In genomic region chrX:13759152-13759718, GRCh38 we compare ENCODE assay signal across 10 cellular contexts. TPM values are rescaled to one million over a fixed set of nuclear protein-coding genes. Genes with fewer than 3 reads are reported as not detected.
A peak's percentile ranks its signal among the peaks of the same experiment; 100 is the strongest.
DNase-seq lines count a peak whose midpoint lies in the region; ATAC-seq, FAIRE-seq and TF ChIP-seq lines count a peak whose summit lies in the region.
"Had no signal": no experiment of that assay in that cellular context is flagged by ENCODE, and none has a peak within 500 bp of the region (broad histone marks: within the 10 kb centered on the region; RNA-seq: fewer than 3 reads in every experiment).

No MANE protein-coding gene starts in this region.

- H3K4me3 ChIP-seq in H1 (ENCODE audit: extremely low read depth in 1 of 4, insufficient read depth in 2 of 4, low read depth in 3 of 4, low read length in 4 of 4) (no peak overlapping the region), coronary artery (no peak overlapping the region), right cardiac atrium (ENCODE audit: low read length) (no peak overlapping the region), hepatocyte (no peak overlapping the region)
- H3K4me3 ChIP-seq: MG63 had no signal

- CTCF ChIA-PET in H1 (lab: Charles Lee; ENCODE audit: partially characterized antibody): interaction anchor here (1.5 kb wide), 1 partner anchor 14 kb away, joined by 3 read pairs; no protein-coding TSS in a partner anchor

- H3K14ac ChIP-seq in H1 (ENCODE audit: insufficient read length): no peak overlapping the region

- H3K4ac ChIP-seq in H1 (replicated peaks; ENCODE audit: insufficient read length, low read depth, low read length): no peak overlapping the region

- H2AFZ ChIP-seq in H1 (ENCODE audit: low read length) (no peak overlapping the region), hepatocyte (no peak overlapping the region)

- no peak overlapping the region for H2BK12ac ChIP-seq in H1 (ENCODE audit: low read depth, low read length)

- intact Hi-C loops in right cardiac atrium (cut with DNase I): loop anchor here in 1 of 4 donors (10.0 kb wide), 1 partner anchor 276 kb away; no protein-coding TSS in a partner anchor

- H4K20me1 ChIP-seq in H1 (replicated peaks in 1 of 2; ENCODE audit: control insufficient read depth in 1 of 2, insufficient read depth in 2 of 2, low read length in 2 of 2) (no peaks in the 10 kb centered on the region), hepatocyte (ENCODE audit: insufficient read depth, poor library complexity, severe bottlenecking) (no peaks in the 10 kb centered on the region)

- H3K79me2 ChIP-seq in H1 (ENCODE audit: control insufficient read depth in 1 of 2, insufficient read depth in 2 of 2, low read length in 2 of 2) (no peaks in the 10 kb centered on the region), hepatocyte (no peaks in the 10 kb centered on the region)

- ATAC-seq in GM18517 (IDR thresholded peaks at IDR 0.05; ENCODE audit: unreplicated experiment): peak; percentile 85
- peak; percentile 72 for ATAC-seq in GM21717 (IDR thresholded peaks at IDR 0.05; ENCODE audit: unreplicated experiment)
- ATAC-seq in HG03469 (IDR thresholded peaks at IDR 0.05; ENCODE audit: unreplicated experiment): peak; percentile 41
- no peak for ATAC-seq in right cardiac atrium

- no peak overlapping the region for H2AK5ac ChIP-seq in H1 (ENCODE audit: low read depth, low read length)

- no peak overlapping the region for H3K18ac ChIP-seq in H1 (ENCODE audit: extremely low read depth, low read length)

- POLR2A ChIA-PET in H1 (lab: Charles Lee; ENCODE audit: partially characterized antibody): interaction anchor here (0.6 to 1.2 kb wide), 3 partner anchors 15 to 252 kb away, joined by 3 to 6 read pairs (median 5); partner anchors contain the start of genes OFD1 and TRAPPC2

- H3K79me1 ChIP-seq in H1 (ENCODE audit: low read depth, low read length): no peaks in the 10 kb centered on the region

- no peaks in the 10 kb centered on the region for H3K27me3 ChIP-seq in H1 (replicated peaks in 1 of 4; ENCODE audit: control insufficient read depth in 3 of 4, extremely low read depth in 1 of 4, insufficient read depth in 3 of 4, low read length in 3 of 4)
- H3K27me3 ChIP-seq in right cardiac atrium (ENCODE audit: control insufficient read depth, insufficient read depth): no peaks in the 10 kb centered on the region
- H3K27me3 ChIP-seq in hepatocyte: no peaks in the 10 kb centered on the region
- H3K27me3 ChIP-seq: MG63 had no signal

- FAIRE-seq in H1 (lab: Jason Lieb, UNC): no peak

- no peak overlapping the region for H3K56ac ChIP-seq in H1 (replicated peaks; ENCODE audit: insufficient read length, low read depth, low read length)

- WGBS in H1 (ENCODE audit: extremely low coverage in 1 of 2, insufficient coverage in 1 of 2, insufficient read length in 1 of 2, insufficient replicate concordance in 2 of 2, low coverage in 1 of 2, low lambda C conversion rate in 2 of 2, missing lambda C conversion rate in 1 of 2), 2 experiments: 90% methylated on average over 6 of the region's 8 CpGs; no CpG with 5 or more reads in 1 of the 2 experiments
- WGBS in right cardiac atrium: 80% methylated on average over 8 of the region's 8 CpGs
- WGBS in hepatocyte (ENCODE audit: low lambda C conversion rate, missing lambda C conversion rate): 76% methylated on average over 8 of the region's 8 CpGs

- H3K4me1 ChIP-seq in H1 (replicated peaks in 1 of 4; ENCODE audit: control insufficient read depth in 3 of 4, insufficient read depth in 4 of 4, low read length in 3 of 4): peaks cover 0 to 18% (median 6%) of the 10 kb centered on the region in 4 experiments; a peak in 4 of 7 replicates
- H3K4me1 ChIP-seq in right cardiac atrium (ENCODE audit: control insufficient read depth, insufficient read depth, low read length): peaks cover 3% of the 10 kb centered on the region
- no peaks in the 10 kb centered on the region for H3K4me1 ChIP-seq in hepatocyte (ENCODE audit: insufficient read depth)

- no peak for TF ChIP-seq EP300 in H1 (IDR thresholded peaks at IDR 0.05; ENCODE audit: borderline replicate concordance in 1 of 2, low read depth in 2 of 2, low read length in 2 of 2)

- no peak overlapping the region for H4K8ac ChIP-seq in H1 (ENCODE audit: extremely low read depth, insufficient read depth, low read length)

- no peak overlapping the region for H2BK15ac ChIP-seq in H1 (ENCODE audit: low read length)

- no peak overlapping the region for H2BK20ac ChIP-seq in H1 (ENCODE audit: low read length)

- H3K9me3 ChIP-seq in H1 (ENCODE audit: insufficient read depth in 2 of 2, low read depth in 1 of 2, low read length in 1 of 2): no peaks in the 10 kb centered on the region
- no peaks in the 10 kb centered on the region for H3K9me3 ChIP-seq in right cardiac atrium (ENCODE audit: control insufficient read depth, low read length)
- H3K9me3 ChIP-seq in hepatocyte (ENCODE audit: low read depth): no peaks in the 10 kb centered on the region
- H3K9me3 ChIP-seq: MG63 had no signal

- no peak for TF ChIP-seq RAD21 in H1 (IDR thresholded peaks at IDR 0.05 in 1 of 2, conservative IDR thresholded peaks at IDR 0.05 in 1 of 2; ENCODE audit: low read depth in 2 of 2, low read length in 2 of 2)

- no peak overlapping the region for H4K5ac ChIP-seq in H1 (ENCODE audit: insufficient read length, low read depth, low read length)

- no peaks in the 10 kb centered on the region for H3K9me2 ChIP-seq in hepatocyte (replicated peaks; ENCODE audit: insufficient read depth)

- DNase-seq in H1 (ENCODE audit: low read depth in 1 of 2, low spot score in 2 of 2) (no peak), NCI-H1092 (lab: John Stamatoyannopoulos, UW) (no peak), coronary artery (ENCODE audit: low spot score) (no peak), right cardiac atrium (no peak), hepatocyte (ENCODE audit: low spot score) (no peak)
- DNase-seq: MG63; stimulated activated CD4-positive, alpha-beta T cell treated with anti-CD3 and anti-CD28 coated beads, Interleukin-2, amount 100 ng/mL, for 48 hours had no signal

- H2BK120ac ChIP-seq in H1 (replicated peaks; ENCODE audit: low read depth, low read length): no peak overlapping the region

- H3K36me3 ChIP-seq in H1 (ENCODE audit: control insufficient read depth in 2 of 4, insufficient read depth in 4 of 4, low read length in 3 of 4) (peaks cover 0 to 59% (median 12%) of the 10 kb centered on the region in 4 experiments; a peak in 7 of 8 replicates), hepatocyte (replicated peaks; ENCODE audit: insufficient read depth, low read depth) (peaks cover 4% of the 10 kb centered on the region)

- H3K23ac ChIP-seq in H1 (ENCODE audit: insufficient read length): no peak overlapping the region

- H3K9ac ChIP-seq in H1 (replicated peaks in 1 of 4; ENCODE audit: extremely low read depth in 1 of 4, low read depth in 3 of 4, low read length in 3 of 4): no peak overlapping the region

- H3K4me2 ChIP-seq in H1 (ENCODE audit: insufficient read depth in 1 of 2, low read depth in 2 of 2, low read length in 2 of 2): no peak overlapping the region
- H3K4me2 ChIP-seq in hepatocyte: no peak overlapping the region

- no peaks in the 10 kb centered on the region for H3K23me2 ChIP-seq in H1 (ENCODE audit: low read depth, low read length)

- TF ChIP-seq POLR2A in H1 (IDR thresholded peaks at IDR 0.05; ENCODE audit: control extremely low read depth in 1 of 2, low read depth in 2 of 2, low read length in 2 of 2): no peak

- no peak overlapping the region for H2BK5ac ChIP-seq in H1 (ENCODE audit: low read depth, low read length)

- TF ChIP-seq CTCF in H1 (IDR thresholded peaks at IDR 0.05; ENCODE audit: control extremely low read depth in 1 of 3, insufficient read depth in 1 of 3, low read depth in 1 of 3, low read length in 3 of 3) (no peak), coronary artery (IDR thresholded peaks at IDR 0.05) (no peak), hepatocyte (IDR thresholded peaks at IDR 0.05; ENCODE audit: poor library complexity) (no peak)

- H3K27ac ChIP-seq in H1 (ENCODE audit: low read depth, low read length) (no peak overlapping the region), coronary artery (no peak overlapping the region), right cardiac atrium (ENCODE audit: low read length) (no peak overlapping the region), hepatocyte (no peak overlapping the region)

- no peak overlapping the region for H4K91ac ChIP-seq in H1 (replicated peaks; ENCODE audit: insufficient read length, low read length)

RNA-seq across cellular contexts. Expression of gene OFD1, which starts 24.7 kb away (rescaled TPM):
- total RNA-seq in H1 (2021; fragmentation: NEBNext Ultra II Directional; extraction: Animal tissue kit (Norgen Biotek cat#: 25700)): 21.4 and 23.4 TPM in 2 replicates
- polyA plus RNA-seq in H1 (2011; rRNA removed) (8.0 and 9.0 TPM in 2 replicates), right cardiac atrium (11.4 TPM), hepatocyte (23.5 and 30.6 TPM in 2 replicates)
- polyA plus RNA-seq in H1 (2011; cell fraction: cytosol; rRNA removed): 13.0 TPM
- polyA plus RNA-seq in H1 (2011; cell fraction: nucleus; rRNA removed): 29.0 TPM
- polyA plus RNA-seq in H1 (2012, experiment 1 of 2): 13.9 to 22.7 TPM (median 15.7 TPM) in 4 replicates
- 1.1 TPM for polyA plus RNA-seq in H1 (2012, experiment 2 of 2)
- 28.4 TPM for polyA plus RNA-seq in H1 (2013, experiment 1 of 2)
- 23.2 TPM for polyA plus RNA-seq in H1 (2013, experiment 2 of 2)
- 8.5 and 10.2 TPM in 2 replicates for polyA minus RNA-seq in H1 (2011; rRNA and poly(A)+ RNA removed)
- 13.2 TPM for polyA minus RNA-seq in H1 (2011; cell fraction: cytosol; rRNA and poly(A)+ RNA removed)
- 23.1 TPM for polyA minus RNA-seq in H1 (2011; cell fraction: nucleus; rRNA and poly(A)+ RNA removed)
- total RNA-seq in right cardiac atrium (10 to 100 TPM in 3 of 4 donors, 1 to 10 TPM in 1; 9.8 to 13.2 (median 12.7) TPM), hepatocyte (23.5 and 27.6 TPM in 2 replicates)

RNA-seq across cellular contexts. Expression of gene TRAPPC2, which starts 24.8 kb away (rescaled TPM):
- total RNA-seq in H1 (2021; fragmentation: NEBNext Ultra II Directional; extraction: Animal tissue kit (Norgen Biotek cat#: 25700)): 10.8 and 11.6 TPM in 2 replicates
- polyA plus RNA-seq in H1 (2011; rRNA removed) (5.8 and 6.7 TPM in 2 replicates), right cardiac atrium (4.3 TPM), hepatocyte (11.7 and 15.8 TPM in 2 replicates)
- 6.5 TPM for polyA plus RNA-seq in H1 (2011; cell fraction: cytosol; rRNA removed)
- 4.3 TPM for polyA plus RNA-seq in H1 (2011; cell fraction: nucleus; rRNA removed)
- 7.2 to 18.2 TPM (median 9.8 TPM) in 4 replicates for polyA plus RNA-seq in H1 (2012, experiment 1 of 2)
- polyA plus RNA-seq in H1 (2012, experiment 2 of 2): 3.8 TPM
- polyA plus RNA-seq in H1 (2013, experiment 1 of 2): 6.3 TPM
- polyA plus RNA-seq in H1 (2013, experiment 2 of 2): 5.7 TPM
- polyA minus RNA-seq in H1 (2011; rRNA and poly(A)+ RNA removed): 11.9 and 15.4 TPM in 2 replicates
- 8.9 TPM for polyA minus RNA-seq in H1 (2011; cell fraction: cytosol; rRNA and poly(A)+ RNA removed)
- 11.1 TPM for polyA minus RNA-seq in H1 (2011; cell fraction: nucleus; rRNA and poly(A)+ RNA removed)
- total RNA-seq in right cardiac atrium (1 to 10 TPM; 6.4 to 8.7 (median 7.8) TPM), hepatocyte (23.4 and 24.8 TPM in 2 replicates)

RNA-seq across cellular contexts. Expression of gene GPM6B, which starts 57.7 kb away (rescaled TPM):
- 123 and 132 TPM in 2 replicates for total RNA-seq in H1 (2021; fragmentation: NEBNext Ultra II Directional; extraction: Animal tissue kit (Norgen Biotek cat#: 25700))
- polyA plus RNA-seq in H1 (2011; rRNA removed): 175 and 179 TPM in 2 replicates
- polyA plus RNA-seq in H1 (2011; cell fraction: cytosol; rRNA removed): 122 TPM
- polyA plus RNA-seq in H1 (2011; cell fraction: nucleus; rRNA removed): 131 TPM
- polyA plus RNA-seq in H1 (2012, experiment 1 of 2): 107 to 130 TPM (median 120 TPM) in 4 replicates
- 18.6 TPM for polyA plus RNA-seq in H1 (2012, experiment 2 of 2)
- 113 TPM for polyA plus RNA-seq in H1 (2013, experiment 1 of 2)
- 130 TPM for polyA plus RNA-seq in H1 (2013, experiment 2 of 2)
- polyA minus RNA-seq in H1 (2011; rRNA and poly(A)+ RNA removed): 374 and 427 TPM in 2 replicates
- polyA minus RNA-seq in H1 (2011; cell fraction: cytosol; rRNA and poly(A)+ RNA removed): 132 TPM
- 89.2 TPM for polyA minus RNA-seq in H1 (2011; cell fraction: nucleus; rRNA and poly(A)+ RNA removed)
- 10 to 100 TPM; 12.0 to 16.4 (median 14.0) TPM for total RNA-seq in right cardiac atrium
- 11.0 TPM for polyA plus RNA-seq in right cardiac atrium
- total RNA-seq in hepatocyte: 4.9 and 9.0 TPM in 2 replicates
- polyA plus RNA-seq in hepatocyte: 6.8 and 10.2 TPM in 2 replicates

Comparison
In these comparisons a context has a peak if more than half of its experiments do, and no peak if none do; other contexts are left out.
1. ATAC-seq: peak in GM18517 (single experiment), GM21717 (single experiment) and HG03469 (single experiment); none in right cardiac atrium (0 of 2).